In the genomic region with DNA sequence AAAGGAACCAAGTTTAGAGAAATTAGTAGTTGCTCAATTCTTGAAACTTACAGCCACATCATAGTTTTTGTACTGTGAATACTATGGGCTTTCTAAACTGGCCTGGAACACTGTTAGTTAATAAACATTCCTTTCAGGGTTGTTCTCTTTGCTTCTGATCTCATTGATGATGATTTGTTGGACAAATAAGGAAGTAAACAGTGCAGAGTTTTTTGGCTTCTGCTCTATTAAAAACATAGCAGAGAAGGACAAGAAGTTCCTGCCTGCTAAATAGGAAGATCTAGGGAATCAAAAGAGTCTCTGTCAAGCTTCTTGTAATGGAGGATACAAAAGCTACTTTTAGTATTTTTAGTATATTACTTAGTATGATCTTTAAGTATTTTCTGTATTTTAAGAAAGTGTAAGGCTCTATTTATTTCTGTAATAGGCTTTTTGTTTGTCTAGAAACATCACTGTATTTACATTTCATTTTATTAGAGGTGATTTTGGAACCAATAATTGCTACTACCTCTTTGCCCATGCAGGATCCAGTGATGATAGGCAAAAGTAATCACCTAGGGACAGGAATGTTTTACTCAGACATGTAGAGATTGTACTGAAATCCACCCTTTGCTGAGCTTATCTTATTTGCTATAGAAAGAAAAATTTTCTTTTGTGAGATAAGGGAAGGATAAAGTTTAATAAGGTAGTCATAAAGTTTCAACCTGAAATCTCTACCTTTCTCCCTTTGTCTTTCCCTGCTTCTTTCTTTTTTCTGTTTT, we compare ENCODE assay signal across 13 cellular contexts.
DNase-seq lines count a peak whose midpoint lies in the region; ATAC-seq and TF ChIP-seq lines count a peak whose summit lies in the region.
"Had no signal": no experiment of that assay in that cellular context is flagged by ENCODE, and none has a peak within 500 bp of the region (broad histone marks: within the 10 kb centered on the region; RNA-seq: fewer than 3 reads in every experiment).

No MANE protein-coding gene starts in this region.

- H3K27me3 ChIP-seq in ACC112 (ENCODE audit: insufficient read depth, low read length) = no peaks in the 10 kb centered on the region

- H3K9me3 Mint-ChIP-seq in activated naive CD8-positive, alpha-beta T cell treated with anti-CD3 and anti-CD28 coated beads for 36 hours = peaks cover 10% of the 10 kb centered on the region
- peaks cover 0 to 11% (median 7%) of the 10 kb centered on the region in 9 donors for H3K9me3 Mint-ChIP-seq in naive thymus-derived CD8-positive, alpha-beta T cell

- TF ChIP-seq CTCF in fibroblast of mammary gland (conservative IDR thresholded peaks at IDR 0.05; ENCODE audit: control insufficient read depth, insufficient read depth, low read depth, low read length) (no peak), mucosa of descending colon (IDR thresholded peaks at IDR 0.05) (no peak)

- ATAC-seq in mucosa of descending colon (peak; percentile 64), GM21576 (IDR thresholded peaks at IDR 0.05; ENCODE audit: unreplicated experiment) (no peak)
- no peak for ATAC-seq in naive thymus-derived CD8-positive, alpha-beta T cell
- ATAC-seq: esophagus mucosa had no signal

- peak; percentile 23 for DNase-seq in MV-4-11 (lab: John Stamatoyannopoulos, UW)
- DNase-seq in fibroblast of mammary gland (ENCODE audit: low read depth) = peak; percentile 70
- no peak for DNase-seq in mucosa of descending colon
- DNase-seq in activated naive CD8-positive, alpha-beta T cell treated with anti-CD3 and anti-CD28 coated beads for 36 hours = no peak
- DNase-seq in NCI-H526 treated with DMSO at 0.1 percent for 48 hours (lab: John Stamatoyannopoulos, UW) = no peak
- DNase-seq in naive thymus-derived CD8-positive, alpha-beta T cell = no peak
- DNase-seq: activated CD4-positive, alpha-beta T cell treated with anti-CD3 and anti-CD28 coated beads for 48 hours; activated naive CD8-positive, alpha-beta T cell treated with anti-CD3 and anti-CD28 coated beads, Interleukin-2, amount 10 ng/mL, durations not matched to agents 7 days and 5 days; NCI-H226 had no signal

- no peak overlapping the region for H3K27ac Mint-ChIP-seq in activated naive CD8-positive, alpha-beta T cell treated with anti-CD3 and anti-CD28 coated beads for 36 hours
- H3K27ac Mint-ChIP-seq in naive thymus-derived CD8-positive, alpha-beta T cell = peak overlapping the region in 1 of 10 donors; percentile 49
- H3K27ac Mint-ChIP-seq: activated naive CD8-positive, alpha-beta T cell treated with anti-CD3 and anti-CD28 coated beads, Interleukin-2, amount 10 ng/mL, durations not matched to agents 7 days and 5 days had no signal

- peaks cover 44% of the 10 kb centered on the region for H3K36me3 Mint-ChIP-seq in activated naive CD8-positive, alpha-beta T cell treated with anti-CD3 and anti-CD28 coated beads for 36 hours
- peaks cover 29 to 72% (median 55%) of the 10 kb centered on the region in 3 donors for H3K36me3 Mint-ChIP-seq in naive thymus-derived CD8-positive, alpha-beta T cell

- peaks cover 7% of the 10 kb centered on the region for H3K9me3 ChIP-seq in mucosa of descending colon

- peaks cover 4% of the 10 kb centered on the region for H3K4me1 Mint-ChIP-seq in activated naive CD8-positive, alpha-beta T cell treated with anti-CD3 and anti-CD28 coated beads for 36 hours
- peaks cover 9 to 22% (median 16%) of the 10 kb centered on the region in 4 donors for H3K4me1 Mint-ChIP-seq in naive thymus-derived CD8-positive, alpha-beta T cell
- H3K4me1 Mint-ChIP-seq: activated naive CD8-positive, alpha-beta T cell treated with anti-CD3 and anti-CD28 coated beads, Interleukin-2, amount 10 ng/mL, durations not matched to agents 7 days and 5 days had no signal

- H2AFZ ChIP-seq in ACC112 (ENCODE audit: low read length, unreplicated experiment) = no peak overlapping the region

- no peak overlapping the region for H3K4me3 ChIP-seq in ACC112 (ENCODE audit: low read depth, low read length)
- no peak overlapping the region for H3K4me3 ChIP-seq in fibroblast of mammary gland (ENCODE audit: control insufficient read depth, low read depth, low read length)
- no peak overlapping the region for H3K4me3 ChIP-seq in mucosa of descending colon

- POLR2A ChIA-PET in naive thymus-derived CD8-positive, alpha-beta T cell (lab: Charles Lee) = interaction anchor here (0.5 kb wide), 1 partner anchor 349 kb away, joined by 3 read pairs; no protein-coding TSS in a partner anchor

- no peak overlapping the region for H3K4me3 Mint-ChIP-seq in activated naive CD8-positive, alpha-beta T cell treated with anti-CD3 and anti-CD28 coated beads for 36 hours
- peak overlapping the region in 1 of 10 donors; percentile 0 for H3K4me3 Mint-ChIP-seq in naive thymus-derived CD8-positive, alpha-beta T cell
- H3K4me3 Mint-ChIP-seq: activated naive CD8-positive, alpha-beta T cell treated with anti-CD3 and anti-CD28 coated beads, Interleukin-2, amount 10 ng/mL, durations not matched to agents 7 days and 5 days had no signal

- 0 out of 2 replicates have a peak overlapping the region, but pooled peaks have one; percentile 21 for H3K27ac ChIP-seq in ACC112 (ENCODE audit: low read depth, low read length)

- H3K4me1 ChIP-seq in ACC112 (ENCODE audit: control insufficient read depth, insufficient read depth, low read length, unreplicated experiment) = no peaks in the 10 kb centered on the region
- H3K4me1 ChIP-seq in mucosa of descending colon (ENCODE audit: low read depth) = peaks cover 15% of the 10 kb centered on the region

- intact Hi-C loops in mucosa of descending colon (cut with DNase I, micrococcal nuclease) = no loop called here

- no peaks in the 10 kb centered on the region for H3K27me3 Mint-ChIP-seq in activated naive CD8-positive, alpha-beta T cell treated with anti-CD3 and anti-CD28 coated beads for 36 hours
- H3K27me3 Mint-ChIP-seq in naive thymus-derived CD8-positive, alpha-beta T cell = no peaks in the 10 kb centered on the region
- H3K27me3 Mint-ChIP-seq: activated naive CD8-positive, alpha-beta T cell treated with anti-CD3 and anti-CD28 coated beads, Interleukin-2, amount 10 ng/mL, durations not matched to agents 7 days and 5 days; IgD-negative memory B cell had no signal

- H3K36me3 ChIP-seq in ACC112 (ENCODE audit: insufficient read depth, low read length) (peaks cover 41% of the 10 kb centered on the region), mucosa of descending colon (ENCODE audit: low read depth) (no peaks in the 10 kb centered on the region)

- no peaks in the 10 kb centered on the region for H3K79me2 ChIP-seq in ACC112 (ENCODE audit: control insufficient read depth, insufficient read depth, low read length, unreplicated experiment)

Comparison
In these comparisons a context has a peak if more than half of its experiments do, and no peak if none do; other contexts are left out.
1. DNase-seq: peak in MV-4-11 (single experiment) and fibroblast of mammary gland (single experiment); none in mucosa of descending colon (0 of 3), activated naive CD8-positive, alpha-beta T cell treated with anti-CD3 and anti-CD28 coated beads for 36 hours (single experiment), NCI-H526 treated with DMSO at 0.1 percent for 48 hours (single experiment) and naive thymus-derived CD8-positive, alpha-beta T cell (0 of 10).